ENCODE assay signal across 11 cellular contexts in genomic region chr2:190470256-190470826, GRCh38.
DNase-seq lines count a peak whose midpoint lies in the region; ATAC-seq and TF ChIP-seq lines count a peak whose summit lies in the region.
"Had no signal": no experiment of that assay in that cellular context is flagged by ENCODE, and none has a peak within 500 bp of the region (broad histone marks: within the 10 kb centered on the region; RNA-seq: fewer than 3 reads in every experiment).

No MANE protein-coding gene starts in this region.

- TF ChIP-seq CTCF in stomach (IDR thresholded peaks at IDR 0.05) (no peak), PC-9 (conservative IDR thresholded peaks at IDR 0.05) (no peak)

- no peaks in the 10 kb centered on the region; the same call in 1 of the 2 replicates for H3F3A ChIP-seq in PC-9 (ENCODE audit: insufficient read depth, low read depth)

- no peaks in the 10 kb centered on the region for H3K9me3 ChIP-seq in SJSA1 (replicated peaks)
- no peaks in the 10 kb centered on the region for H3K9me3 ChIP-seq in stomach
- no peaks in the 10 kb centered on the region for H3K9me3 ChIP-seq in PC-9 (ENCODE audit: insufficient read depth, low read depth)

- no peak overlapping the region for H2AFZ ChIP-seq in PC-9

- POLR2A ChIA-PET in PC-9 (lab: Charles Lee; ENCODE audit: unreplicated experiment): interaction anchor here (0.7 kb wide), 1 partner anchor 51 kb away, joined by 16 read pairs; no protein-coding TSS in a partner anchor

- H3K27me3 ChIP-seq in SJSA1 (replicated peaks) (no peaks in the 10 kb centered on the region), stomach (no peaks in the 10 kb centered on the region), PC-9 (ENCODE audit: insufficient read depth, low read depth) (no peaks in the 10 kb centered on the region)

- H3K79me2 ChIP-seq in PC-9 (ENCODE audit: low read depth): no peaks in the 10 kb centered on the region

- H3K36me3 ChIP-seq in SJSA1 (no peaks in the 10 kb centered on the region; the same call in 1 of the 2 replicates), stomach (peaks cover 9 to 17% (median 10%) of the 10 kb centered on the region in 4 donors), PC-9 (ENCODE audit: low read depth) (no peaks in the 10 kb centered on the region)

- intact Hi-C loops in stomach (cut with DNase I; ENCODE audit: low total_unique reads) (no loop called here), PC-9 (cut with micrococcal nuclease; ENCODE audit: unreplicated experiment) (no loop called here)

- TF ChIP-seq POLR2A in stomach (IDR thresholded peaks at IDR 0.05): no peak

- CTCF ChIA-PET in PC-9 (lab: Charles Lee): no interaction called here

- no peak overlapping the region for H3K4me2 ChIP-seq in PC-9

- no TSS peak for BruUV-seq in PC-9 (replicated peaks; lab: Mats Ljungman, UMichigan)

- 79 to 85% (median 82%) methylated on average over 5 of the region's 5 CpGs for WGBS in stomach, 5 donors

- DNase-seq in DMS53 (lab: John Stamatoyannopoulos, UW): peak; percentile 52
- no peak for DNase-seq in DMS53 treated with DMSO at 0.1 percent for 48 hours (lab: John Stamatoyannopoulos, UW; ENCODE audit: unreplicated experiment)
- no peak for DNase-seq in SJSA1 (ENCODE audit: low read depth in 1 of 2, low spot score in 2 of 2)
- DNase-seq in glomerular endothelial cell (ENCODE audit: extremely low read depth, low read depth, low spot score): peak; percentile 27
- no peak for DNase-seq in stomach
- no peak for DNase-seq in PC-9
- DNase-seq: 8988T; activated naive CD4-positive, alpha-beta T cell treated with anti-CD3 and anti-CD28 coated beads, Interleukin-2, amount 50 U/mL, for 16 hours; HCEC 1CT had no signal

- H3K27ac ChIP-seq in SJSA1: peak overlapping the region; percentile 69
- peak overlapping the region in 4 of 5 donors; percentile 67 to 78 (median 77) for H3K27ac ChIP-seq in stomach
- H3K27ac ChIP-seq in PC-9: no peak overlapping the region

- ATAC-seq in GM18858 (IDR thresholded peaks at IDR 0.05; ENCODE audit: unreplicated experiment): no peak
- ATAC-seq in HG03280 (IDR thresholded peaks at IDR 0.05; ENCODE audit: unreplicated experiment): no peak

- H3K4me3 ChIP-seq in SJSA1 (no peak overlapping the region), stomach (no peak overlapping the region), PC-9 (no peak overlapping the region)

- no peak for TF ChIP-seq EP300 in stomach (IDR thresholded peaks at IDR 0.05)

- no peaks in the 10 kb centered on the region for H3K9me2 ChIP-seq in PC-9 (ENCODE audit: insufficient read depth)

- H4K20me1 ChIP-seq in PC-9 (ENCODE audit: insufficient read depth): no peaks in the 10 kb centered on the region

- H3K4me1 ChIP-seq in SJSA1 (replicated peaks) (peaks cover 47% of the 10 kb centered on the region), stomach (peaks cover 31 to 42% (median 39%) of the 10 kb centered on the region in 4 donors), PC-9 (replicated peaks; ENCODE audit: insufficient read depth) (0 out of 2 replicates have a peak, but pooled peaks cover 5% of the 10 kb centered on the region)

Comparison
In these comparisons a context has a peak if more than half of its experiments do, and no peak if none do; other contexts are left out.
1. DNase-seq: peak in DMS53 (single experiment) and glomerular endothelial cell (single experiment); none in DMS53 treated with DMSO at 0.1 percent for 48 hours (single experiment), SJSA1 (0 of 2), stomach (single experiment) and PC-9 (0 of 2).